Comparison of ENCODE assay signal across 5 cellular contexts in the genomic region with DNA sequence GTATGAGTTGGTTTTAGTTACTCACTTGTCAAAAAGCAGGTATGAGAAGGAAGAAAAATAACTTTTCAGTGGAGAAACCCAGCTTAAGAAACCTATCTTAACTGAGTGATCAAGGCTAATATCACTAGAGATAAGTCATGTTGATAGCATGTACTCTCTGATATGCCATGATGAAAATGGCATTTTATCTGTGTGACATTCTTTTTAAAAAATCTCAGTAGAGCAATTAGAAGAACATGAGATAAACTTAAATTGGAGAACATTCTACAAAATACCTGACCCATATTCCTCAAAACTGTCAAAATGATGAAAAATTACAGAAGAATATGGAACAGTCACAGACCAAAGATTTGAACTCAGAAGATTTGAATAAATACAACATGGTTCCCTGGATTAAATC.
"Had no signal": no experiment of that assay in that cellular context is flagged by ENCODE, and none has a peak within 500 bp of the region (broad histone marks: within the 10 kb centered on the region; RNA-seq: fewer than 3 reads in every experiment).

No MANE protein-coding gene starts in this region.

- H3K4me3 ChIP-seq: K562 had no signal

- DNase-seq: IMR-90, KBM-7, KG1 had no signal

- H3K27ac ChIP-seq: HL-60 had no signal
